Comparison of ENCODE assay signal across 1 cellular context in genomic region chr12:68760806-68761441, GRCh38.
A peak's percentile ranks its signal among the peaks of the same experiment; 100 is the strongest.
TF ChIP-seq lines count a peak whose summit lies in the region.

No MANE protein-coding gene starts in this region.

TF ChIP-seq in HepG2, 621 proteins besides CTCF, POLR2A, EP300 and RAD21:
- TF ChIP-seq ZNF280B (CRISPR knock-in tag; IDR thresholded peaks at IDR 0.05; ENCODE audit: borderline replicate concordance), result no peak
- TF ChIP-seq POLR2G (IDR thresholded peaks at IDR 0.05; ENCODE audit: low read depth, low read length), result peak; percentile 44; the same call in 1 of the 2 replicates
